ENCODE assay signal across 2 cellular contexts in the genomic region with DNA sequence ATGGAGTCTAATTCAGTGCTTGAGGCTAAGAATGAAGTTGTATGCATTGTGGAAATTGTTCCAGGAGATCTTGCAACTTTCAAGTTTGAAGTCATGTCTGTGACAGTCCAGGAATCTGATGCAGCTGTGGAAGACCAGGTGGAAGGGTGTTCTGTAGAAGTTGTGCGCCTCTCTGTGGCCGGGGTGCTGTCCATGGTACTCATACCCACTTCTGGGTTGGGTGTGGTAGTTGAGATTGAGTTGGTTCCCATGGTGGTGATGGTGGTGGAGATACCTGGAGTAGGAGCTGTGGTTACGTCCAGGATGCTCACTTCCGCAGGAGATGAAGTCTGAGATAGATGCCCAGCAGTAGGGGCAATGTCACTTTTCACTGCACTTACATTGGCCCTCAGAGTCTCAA.
TF ChIP-seq lines count a peak whose summit lies in the region.

No MANE protein-coding gene starts in this region.

TF ChIP-seq in HepG2, 621 proteins besides CTCF, POLR2A, EP300 and RAD21:
- TF ChIP-seq ZNF510 (CRISPR knock-in tag; IDR thresholded peaks at IDR 0.05; ENCODE audit: low read depth) (no peak), ZZZ3 (CRISPR knock-in tag; IDR thresholded peaks at IDR 0.05; ENCODE audit: borderline replicate concordance) (no peak), PAF1 (CRISPR knock-in tag; IDR thresholded peaks at IDR 0.05) (no peak), REST (IDR thresholded peaks at IDR 0.05; ENCODE audit: borderline replicate concordance in 1 of 2, low read depth in 1 of 2, low read length in 2 of 2) (peak; percentile 33 to 87), ZNF747 (CRISPR knock-in tag; IDR thresholded peaks at IDR 0.05; ENCODE audit: borderline replicate concordance) (no peak), NCOA5 (CRISPR knock-in tag; IDR thresholded peaks at IDR 0.05) (no peak), MIER2 (CRISPR knock-in tag; IDR thresholded peaks at IDR 0.05) (peak; percentile 41; the same call in 1 of the 2 replicates)

TF ChIP-seq in K562, 482 proteins besides CTCF, POLR2A, EP300 and RAD21:
- no peak for TF ChIP-seq JUNB (CRISPR knock-in tag; conservative IDR thresholded peaks at IDR 0.05)
- TF ChIP-seq REST (CRISPR knock-in tag; IDR thresholded peaks at IDR 0.05; ENCODE audit: low read depth) = peak; percentile 92
- TF ChIP-seq IRF1 (CRISPR knock-in tag; IDR thresholded peaks at IDR 0.05; ENCODE audit: borderline replicate concordance) = no peak
- TF ChIP-seq MIER1 (IDR thresholded peaks at IDR 0.05; ENCODE audit: low read depth) = peak; percentile 90
- no peak for TF ChIP-seq ZNF699 (CRISPR knock-in tag; IDR thresholded peaks at IDR 0.05; ENCODE audit: insufficient replicate concordance)
- no peak for TF ChIP-seq THRA (IDR thresholded peaks at IDR 0.05)
- no peak for TF ChIP-seq HMGN3 (IDR thresholded peaks at IDR 0.05; ENCODE audit: borderline replicate concordance, extremely low read depth, insufficient read length, low read depth, low read length)
- TF ChIP-seq EHMT2 (IDR thresholded peaks at IDR 0.05) = peak; percentile 98
- no peak for TF ChIP-seq TAF7 (tag; IDR thresholded peaks at IDR 0.05)
- no peak for TF ChIP-seq ZNF444 (CRISPR knock-in tag; IDR thresholded peaks at IDR 0.05)
